In the genomic region with DNA sequence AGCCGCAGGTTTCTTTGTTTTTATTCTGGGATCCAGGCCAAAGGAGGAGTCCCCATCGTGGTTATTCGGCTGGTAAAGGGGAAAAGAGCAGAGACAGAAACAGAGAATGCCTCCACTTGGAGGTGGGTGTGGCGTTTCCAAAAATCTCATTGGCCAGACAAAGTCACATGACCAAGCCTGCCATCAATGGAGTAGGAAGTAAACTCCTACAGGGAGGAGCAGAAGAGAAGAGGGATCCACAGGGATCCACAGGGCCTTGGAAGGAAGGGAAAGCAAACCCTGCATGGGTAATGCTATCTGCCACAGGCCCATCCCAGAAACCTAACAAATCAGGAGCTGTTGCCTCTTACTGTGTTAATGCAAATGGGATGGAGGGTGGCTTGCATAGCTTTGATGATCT, we compare ENCODE assay signal across 14 cellular contexts.
DNase-seq lines count a peak whose midpoint lies in the region; ATAC-seq and TF ChIP-seq lines count a peak whose summit lies in the region.
"Had no signal": no experiment of that assay in that cellular context is flagged by ENCODE, and none has a peak within 500 bp of the region (broad histone marks: within the 10 kb centered on the region; RNA-seq: fewer than 3 reads in every experiment).

No MANE protein-coding gene starts in this region.

- peaks cover 50% of the 10 kb centered on the region; the same call in 2 of the 3 replicates for H3K36me3 Mint-ChIP-seq in GM23338 (ENCODE audit: low read depth)
- H3K36me3 Mint-ChIP-seq in effector memory CD8-positive, alpha-beta T cell (ENCODE audit: insufficient read depth) = peaks cover 34% of the 10 kb centered on the region
- H3K36me3 Mint-ChIP-seq in CD4-positive, alpha-beta memory T cell = peaks cover 2 to 12% of the 10 kb centered on the region in 2 donors
- H3K36me3 Mint-ChIP-seq in naive thymus-derived CD8-positive, alpha-beta T cell = no peaks in the 10 kb centered on the region

- no peaks in the 10 kb centered on the region for H3K36me3 ChIP-seq in GM23338 (ENCODE audit: insufficient read depth)
- no peaks in the 10 kb centered on the region for H3K36me3 ChIP-seq in neural cell (ENCODE audit: insufficient read depth, low read length)
- H3K36me3 ChIP-seq in CD4-positive, alpha-beta memory T cell (ENCODE audit: insufficient read depth, low read length) = no peaks in the 10 kb centered on the region

- intact Hi-C loops in CD4-positive, alpha-beta memory T cell (cut with micrococcal nuclease) = no loop called here

- H3F3A ChIP-seq in GM23338 (replicated peaks; ENCODE audit: low read depth) = no peaks in the 10 kb centered on the region
- peaks cover 14% of the 10 kb centered on the region for H3F3A ChIP-seq in neural cell (ENCODE audit: insufficient read depth, low read length, poor library complexity, severe bottlenecking)

- H4K20me1 ChIP-seq in GM23338 (replicated peaks; ENCODE audit: insufficient read depth) = peaks cover 56% of the 10 kb centered on the region
- H4K20me1 ChIP-seq in neural cell (ENCODE audit: insufficient read depth) = peaks cover 95% of the 10 kb centered on the region

- peak; percentile 85 for ATAC-seq in GM23338
- ATAC-seq in effector memory CD8-positive, alpha-beta T cell (replicated peaks) = no peak
- no peak for ATAC-seq in naive thymus-derived CD8-positive, alpha-beta T cell

- no peak overlapping the region for H3K27ac Mint-ChIP-seq in GM23338
- H3K27ac Mint-ChIP-seq in effector memory CD8-positive, alpha-beta T cell = peak overlapping the region in 1 of 2 donors; percentile 71
- H3K27ac Mint-ChIP-seq in CD4-positive, alpha-beta memory T cell = peak overlapping the region in 1 of 7 donors; percentile 42
- no peak overlapping the region for H3K27ac Mint-ChIP-seq in naive thymus-derived CD8-positive, alpha-beta T cell

- TF ChIP-seq EP300 in neural cell (conservative IDR thresholded peaks at IDR 0.05; ENCODE audit: poor library complexity, severe bottlenecking) = no peak

- H3K9me3 ChIP-seq in neural cell (ENCODE audit: low read length) = no peaks in the 10 kb centered on the region
- no peaks in the 10 kb centered on the region for H3K9me3 ChIP-seq in CD4-positive, alpha-beta memory T cell (ENCODE audit: control insufficient read depth in 1 of 2, low read length in 2 of 2)
- H3K9me3 ChIP-seq: BLaER1 had no signal

- H3K4me1 ChIP-seq in GM23338 (ENCODE audit: insufficient read depth) = peaks cover 69% of the 10 kb centered on the region
- peaks cover 5% of the 10 kb centered on the region for H3K4me1 ChIP-seq in CD4-positive, alpha-beta memory T cell (ENCODE audit: insufficient read depth, low read length)

- H3K4me1 Mint-ChIP-seq in GM23338 = peaks cover 70% of the 10 kb centered on the region
- peaks cover 60 to 79% of the 10 kb centered on the region in 2 donors for H3K4me1 Mint-ChIP-seq in effector memory CD8-positive, alpha-beta T cell (ENCODE audit: low read depth in 2 of 2)
- peaks cover 11 to 42% (median 25%) of the 10 kb centered on the region in 4 donors for H3K4me1 Mint-ChIP-seq in CD4-positive, alpha-beta memory T cell
- H3K4me1 Mint-ChIP-seq in naive thymus-derived CD8-positive, alpha-beta T cell = peaks cover 0 to 6% (median 0%) of the 10 kb centered on the region in 4 donors

- CTCF ChIA-PET in CD4-positive, alpha-beta memory T cell (lab: Charles Lee; ENCODE audit: partially characterized antibody) = no interaction called here

- H3K4me2 ChIP-seq in GM23338 (no peak overlapping the region; the same call in 1 of the 2 replicates), neural cell (ENCODE audit: low read length) (no peak overlapping the region)
- H3K4me2 ChIP-seq: BLaER1 had no signal

- H3K79me2 ChIP-seq in GM23338 (replicated peaks; ENCODE audit: insufficient read depth) (peaks cover 98% of the 10 kb centered on the region), neural cell (replicated peaks; ENCODE audit: insufficient read depth, low read length) (peaks cover 100% of the 10 kb centered on the region)

- no peaks in the 10 kb centered on the region for H3K9me3 Mint-ChIP-seq in GM23338
- H3K9me3 Mint-ChIP-seq in effector memory CD8-positive, alpha-beta T cell = no peaks in the 10 kb centered on the region
- H3K9me3 Mint-ChIP-seq in CD4-positive, alpha-beta memory T cell = no peaks in the 10 kb centered on the region
- no peaks in the 10 kb centered on the region for H3K9me3 Mint-ChIP-seq in naive thymus-derived CD8-positive, alpha-beta T cell

- H3K27ac ChIP-seq in GM23338 (ENCODE audit: low read depth) (no peak overlapping the region), neural cell (ENCODE audit: low read length) (no peak overlapping the region)
- H3K27ac ChIP-seq in CD4-positive, alpha-beta memory T cell (ENCODE audit: low read depth, low read length) = no peak overlapping the region
- H3K27ac ChIP-seq: BLaER1, SK-N-MC had no signal

- no peak overlapping the region for H3K4me3 Mint-ChIP-seq in GM23338
- peak overlapping the region; percentile 30 to 43 for H3K4me3 Mint-ChIP-seq in effector memory CD8-positive, alpha-beta T cell
- H3K4me3 Mint-ChIP-seq in CD4-positive, alpha-beta memory T cell = no peak overlapping the region
- H3K4me3 Mint-ChIP-seq in naive thymus-derived CD8-positive, alpha-beta T cell = no peak overlapping the region

- H3K4me3 ChIP-seq in GM23338 = no peak overlapping the region
- H3K4me3 ChIP-seq in neural cell (ENCODE audit: low read length) = peak overlapping the region; percentile 87
- no peak overlapping the region for H3K4me3 ChIP-seq in CD4-positive, alpha-beta memory T cell (ENCODE audit: low read length in 2 of 2)
- H3K4me3 ChIP-seq: BLaER1, SK-N-MC had no signal

- TF ChIP-seq RAD21 in neural cell (conservative IDR thresholded peaks at IDR 0.05) = no peak

- no peaks in the 10 kb centered on the region for H3K27me3 ChIP-seq in GM23338 (ENCODE audit: insufficient read depth)
- H3K27me3 ChIP-seq in neural cell (ENCODE audit: insufficient read depth, low read depth, low read length) = no peaks in the 10 kb centered on the region
- H3K27me3 ChIP-seq in CD4-positive, alpha-beta memory T cell (ENCODE audit: insufficient read depth, low read length) = no peaks in the 10 kb centered on the region
- H3K27me3 ChIP-seq: BLaER1 had no signal

- H2AFZ ChIP-seq in GM23338 (no peak overlapping the region), neural cell (ENCODE audit: low read depth, low read length) (no peak overlapping the region)

- H3K9ac ChIP-seq in neural cell (ENCODE audit: low read length) = no peak overlapping the region
- H3K9ac ChIP-seq: BLaER1 had no signal

- peak; percentile 75 for DNase-seq in GM23338 (ENCODE audit: low spot score)
- peak; percentile 18 for DNase-seq in M059J (ENCODE audit: low read depth)
- DNase-seq in effector memory CD8-positive, alpha-beta T cell = no peak
- DNase-seq in CD4-positive, alpha-beta memory T cell = no peak
- DNase-seq in naive thymus-derived CD8-positive, alpha-beta T cell = no peak
- DNase-seq in NOMO-1 treated with dmso at 0.1 percent for 144 hours (lab: John Stamatoyannopoulos, UW; ENCODE audit: unreplicated experiment) = no peak
- DNase-seq: DMS153, NCI-H1092, NCI-H1694, NCI-H345, NCI-H526 treated with DMSO at 0.1 percent for 48 hours had no signal

- H3K9me2 ChIP-seq in GM23338 (ENCODE audit: insufficient read depth) (no peaks in the 10 kb centered on the region), neural cell (ENCODE audit: insufficient read depth, low read length) (no peaks in the 10 kb centered on the region)

- TF ChIP-seq CTCF in GM23338 (conservative IDR thresholded peaks at IDR 0.05; ENCODE audit: low read depth in 2 of 2) (no peak), neural cell (IDR thresholded peaks at IDR 0.05; ENCODE audit: poor library complexity, severe bottlenecking) (no peak)

- POLR2A ChIA-PET in CD4-positive, alpha-beta memory T cell (lab: Charles Lee; ENCODE audit: partially characterized antibody) = no interaction called here
- POLR2A ChIA-PET in naive thymus-derived CD8-positive, alpha-beta T cell (lab: Charles Lee) = no interaction called here

- peaks cover 20% of the 10 kb centered on the region for H3K27me3 Mint-ChIP-seq in GM23338 (ENCODE audit: insufficient read depth, low read depth, poor library complexity)
- no peaks in the 10 kb centered on the region for H3K27me3 Mint-ChIP-seq in effector memory CD8-positive, alpha-beta T cell
- no peaks in the 10 kb centered on the region for H3K27me3 Mint-ChIP-seq in CD4-positive, alpha-beta memory T cell
- H3K27me3 Mint-ChIP-seq in naive thymus-derived CD8-positive, alpha-beta T cell = peaks cover 0 to 4% (median 0%) of the 10 kb centered on the region in 5 donors

TF ChIP-seq in neural cell, 6 proteins besides CTCF, POLR2A, EP300 and RAD21:
- no peak for TF ChIP-seq EZH2 (IDR thresholded peaks at IDR 0.05; ENCODE audit: borderline replicate concordance, insufficient read depth, low read length, poor library complexity, severe bottlenecking)
- TF ChIP-seq SMC3 (conservative IDR thresholded peaks at IDR 0.05; ENCODE audit: poor library complexity) = no peak
- TF ChIP-seq MXI1 (conservative IDR thresholded peaks at IDR 0.05; ENCODE audit: poor library complexity, severe bottlenecking) = no peak
- TF ChIP-seq, protein P1, sequence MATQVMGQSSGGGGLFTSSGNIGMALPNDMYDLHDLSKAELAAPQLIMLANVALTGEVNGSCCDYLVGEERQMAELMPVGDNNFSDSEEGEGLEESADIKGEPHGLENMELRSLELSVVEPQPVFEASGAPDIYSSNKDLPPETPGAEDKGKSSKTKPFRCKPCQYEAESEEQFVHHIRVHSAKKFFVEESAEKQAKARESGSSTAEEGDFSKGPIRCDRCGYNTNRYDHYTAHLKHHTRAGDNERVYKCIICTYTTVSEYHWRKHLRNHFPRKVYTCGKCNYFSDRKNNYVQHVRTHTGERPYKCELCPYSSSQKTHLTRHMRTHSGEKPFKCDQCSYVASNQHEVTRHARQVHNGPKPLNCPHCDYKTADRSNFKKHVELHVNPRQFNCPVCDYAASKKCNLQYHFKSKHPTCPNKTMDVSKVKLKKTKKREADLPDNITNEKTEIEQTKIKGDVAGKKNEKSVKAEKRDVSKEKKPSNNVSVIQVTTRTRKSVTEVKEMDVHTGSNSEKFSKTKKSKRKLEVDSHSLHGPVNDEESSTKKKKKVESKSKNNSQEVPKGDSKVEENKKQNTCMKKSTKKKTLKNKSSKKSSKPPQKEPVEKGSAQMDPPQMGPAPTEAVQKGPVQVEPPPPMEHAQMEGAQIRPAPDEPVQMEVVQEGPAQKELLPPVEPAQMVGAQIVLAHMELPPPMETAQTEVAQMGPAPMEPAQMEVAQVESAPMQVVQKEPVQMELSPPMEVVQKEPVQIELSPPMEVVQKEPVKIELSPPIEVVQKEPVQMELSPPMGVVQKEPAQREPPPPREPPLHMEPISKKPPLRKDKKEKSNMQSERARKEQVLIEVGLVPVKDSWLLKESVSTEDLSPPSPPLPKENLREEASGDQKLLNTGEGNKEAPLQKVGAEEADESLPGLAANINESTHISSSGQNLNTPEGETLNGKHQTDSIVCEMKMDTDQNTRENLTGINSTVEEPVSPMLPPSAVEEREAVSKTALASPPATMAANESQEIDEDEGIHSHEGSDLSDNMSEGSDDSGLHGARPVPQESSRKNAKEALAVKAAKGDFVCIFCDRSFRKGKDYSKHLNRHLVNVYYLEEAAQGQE (IDR thresholded peaks at IDR 0.05; ENCODE audit: borderline replicate concordance) = no peak
- no peak for TF ChIP-seq POLR2AphosphoS5 (IDR thresholded peaks at IDR 0.05)
- no peak for TF ChIP-seq TAF1 (IDR thresholded peaks at IDR 0.05; ENCODE audit: low read depth)

Comparison
In these comparisons a context has a peak if more than half of its experiments do, and no peak if none do; other contexts are left out.
1. DNase-seq: peak in GM23338 (single experiment) and M059J (single experiment); none in effector memory CD8-positive, alpha-beta T cell (0 of 3), CD4-positive, alpha-beta memory T cell (0 of 5), naive thymus-derived CD8-positive, alpha-beta T cell (0 of 10) and NOMO-1 treated with dmso at 0.1 percent for 144 hours (single experiment).
2. H3K4me3 Mint-ChIP-seq: peak in effector memory CD8-positive, alpha-beta T cell (2 of 2); none in GM23338 (single experiment), CD4-positive, alpha-beta memory T cell (0 of 8) and naive thymus-derived CD8-positive, alpha-beta T cell (0 of 10).